8 cellular contexts compared by ENCODE assay signal in the genomic region with DNA sequence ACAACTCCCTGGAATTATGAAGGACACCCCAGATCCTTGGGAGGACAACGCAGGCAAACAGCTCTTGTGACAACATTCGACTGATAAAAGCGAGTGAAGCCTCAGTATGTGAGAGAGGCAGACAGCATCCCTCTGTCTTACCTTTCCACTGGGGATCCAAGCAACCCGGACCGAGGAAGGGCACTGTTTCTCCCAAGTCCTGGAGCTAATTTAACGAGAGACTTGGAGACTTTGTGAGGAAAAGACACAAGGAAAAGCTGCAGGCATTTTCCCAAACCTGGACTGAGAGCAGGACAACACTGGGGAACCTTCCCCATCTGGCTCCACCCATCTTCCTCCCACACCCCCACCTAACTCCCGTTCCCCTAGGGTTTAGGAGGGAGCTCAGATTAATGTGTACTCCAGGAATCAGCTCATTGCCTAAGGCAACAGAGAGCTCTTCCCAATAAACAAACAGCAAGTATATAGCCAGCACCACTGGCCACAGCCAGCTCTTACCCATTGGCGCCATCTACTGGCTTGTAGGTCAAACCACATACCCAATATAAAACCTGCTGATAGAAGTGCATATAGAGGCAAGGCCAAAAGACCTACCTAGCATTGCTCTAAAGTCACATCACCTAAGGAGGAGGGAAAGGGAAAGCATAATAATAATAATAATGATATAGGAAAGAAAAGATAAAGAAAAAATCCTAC.
DNase-seq lines count a peak whose midpoint lies in the region; ATAC-seq and TF ChIP-seq lines count a peak whose summit lies in the region.
"Not testable (repeated sequence)": the region's sequence is repeated elsewhere in the genome, so short reads cannot be mapped to it uniquely, and the experiment has no call there.

No MANE protein-coding gene starts in this region.

- H4K91ac ChIP-seq in neuronal stem cell (ENCODE audit: low read depth, low read length, poor library complexity): not testable (repeated sequence)

- H3K9ac ChIP-seq in neuronal stem cell (ENCODE audit: low read depth, low read length, poor library complexity): not testable (repeated sequence)

- not testable (repeated sequence) for H3K27ac ChIP-seq in foreskin keratinocyte; neuronal stem cell (replicated peaks; ENCODE audit: low read length); thyroid gland

- not testable (repeated sequence) for H2BK5ac ChIP-seq in neuronal stem cell (ENCODE audit: low read length)

- DNase-seq in MV-4-11 (lab: John Stamatoyannopoulos, UW) (peak; percentile 14), SHP77 (lab: John Stamatoyannopoulos, UW) (peak; percentile 27 to 42), foreskin keratinocyte (peak; percentile 17 to 49), neuronal stem cell (ENCODE audit: low spot score) (peak; percentile 69), thyroid gland (peak; percentile 35 to 49)
- DNase-seq in activated effector memory CD4-positive, alpha-beta T cell treated with anti-CD3 and anti-CD28 coated beads, Interleukin-2, amount 50 U/mL, for 16 hours: peak; percentile 72

- ATAC-seq in HG02623 (IDR thresholded peaks at IDR 0.05; ENCODE audit: unreplicated experiment): peak; percentile 72
- ATAC-seq in foreskin keratinocyte: peak; percentile 98

- not testable (repeated sequence) for H2BK120ac ChIP-seq in neuronal stem cell (ENCODE audit: low read depth, low read length)

- not testable (repeated sequence) for H4K8ac ChIP-seq in neuronal stem cell (ENCODE audit: low read depth, low read length)

- intact Hi-C loops in thyroid gland (cut with DNase I): not testable (repeated sequence)

- H3K4ac ChIP-seq in neuronal stem cell (ENCODE audit: low read length): not testable (repeated sequence)

- TF ChIP-seq CTCF in GM12872 (IDR thresholded peaks at IDR 0.05; ENCODE audit: insufficient read depth, low read depth, low read length) (peak; percentile 58), foreskin keratinocyte (conservative IDR thresholded peaks at IDR 0.05) (peak; percentile 83), thyroid gland (IDR thresholded peaks at IDR 0.05) (peak; percentile 39 to 75 (median 54))

- not testable (repeated sequence) for H2AK5ac ChIP-seq in neuronal stem cell (ENCODE audit: low read depth, low read length)

- not testable (repeated sequence) for H3K18ac ChIP-seq in neuronal stem cell (ENCODE audit: low read length)

- H3K36me3 ChIP-seq in neuronal stem cell (replicated peaks in 1 of 2; ENCODE audit: control insufficient read depth in 2 of 2, insufficient read depth in 2 of 2, low read length in 2 of 2); thyroid gland: not testable (repeated sequence)

- no CpG with 5 or more reads among the region's 8 CpGs for WGBS in neuronal stem cell (ENCODE audit: extremely low coverage in 2 of 2, insufficient read length in 2 of 2, insufficient replicate concordance in 1 of 2), 2 donors
- WGBS in thyroid gland, 2 donors: 0% methylated on average over 1 to 4 of the region's 8 CpGs

- H2BK15ac ChIP-seq in neuronal stem cell (ENCODE audit: low read length): not testable (repeated sequence)

- not testable (repeated sequence) for H2BK12ac ChIP-seq in neuronal stem cell (ENCODE audit: low read length)

- not testable (repeated sequence) for H3K23ac ChIP-seq in neuronal stem cell (ENCODE audit: low read depth, low read length, poor library complexity)

- peak overlapping the region; percentile 56 for H2AFZ ChIP-seq in neuronal stem cell (ENCODE audit: low read length)

- H3K4me2 ChIP-seq in neuronal stem cell (ENCODE audit: insufficient read depth, low read length, poor library complexity, severe bottlenecking): not testable (repeated sequence)

- not testable (repeated sequence) for H3K79me1 ChIP-seq in neuronal stem cell (ENCODE audit: low read depth, low read length)

- not testable (repeated sequence) for H3K27me3 ChIP-seq in foreskin keratinocyte; neuronal stem cell (ENCODE audit: control insufficient read depth in 3 of 3, insufficient read depth in 3 of 3, low read depth in 1 of 3, low read length in 3 of 3); thyroid gland

- H3K9me3 ChIP-seq in neuronal stem cell (replicated peaks in 1 of 2; ENCODE audit: control insufficient read depth in 2 of 2, insufficient read depth in 1 of 2, low read depth in 1 of 2, low read length in 2 of 2); thyroid gland: not testable (repeated sequence)

- not testable (repeated sequence) for H3K4me1 ChIP-seq in foreskin keratinocyte; neuronal stem cell (ENCODE audit: control insufficient read depth in 2 of 2, insufficient read depth in 1 of 2, low read depth in 1 of 2, low read length in 2 of 2); thyroid gland

- not testable (repeated sequence) for H3K14ac ChIP-seq in neuronal stem cell (ENCODE audit: low read length)

- not testable (repeated sequence) for H3K4me3 ChIP-seq in neuronal stem cell (ENCODE audit: low read length in 2 of 2); thyroid gland (replicated peaks in 1 of 3)

- TF ChIP-seq POLR2A in thyroid gland (IDR thresholded peaks at IDR 0.05): not testable (repeated sequence)

Comparison
In these comparisons a context has a peak if more than half of its experiments do, and no peak if none do; other contexts are left out.
1. DNase-seq: peak in every context shown above with its lines; median percentile 72 in activated effector memory CD4-positive, alpha-beta T cell treated with anti-CD3 and anti-CD28 coated beads, Interleukin-2, amount 50 U/mL, for 16 hours; 69 in neuronal stem cell; 42 in thyroid gland; 34 in SHP77; 33 in foreskin keratinocyte; 14 in MV-4-11.